13 cellular contexts compared by ENCODE assay signal in the genomic region with DNA sequence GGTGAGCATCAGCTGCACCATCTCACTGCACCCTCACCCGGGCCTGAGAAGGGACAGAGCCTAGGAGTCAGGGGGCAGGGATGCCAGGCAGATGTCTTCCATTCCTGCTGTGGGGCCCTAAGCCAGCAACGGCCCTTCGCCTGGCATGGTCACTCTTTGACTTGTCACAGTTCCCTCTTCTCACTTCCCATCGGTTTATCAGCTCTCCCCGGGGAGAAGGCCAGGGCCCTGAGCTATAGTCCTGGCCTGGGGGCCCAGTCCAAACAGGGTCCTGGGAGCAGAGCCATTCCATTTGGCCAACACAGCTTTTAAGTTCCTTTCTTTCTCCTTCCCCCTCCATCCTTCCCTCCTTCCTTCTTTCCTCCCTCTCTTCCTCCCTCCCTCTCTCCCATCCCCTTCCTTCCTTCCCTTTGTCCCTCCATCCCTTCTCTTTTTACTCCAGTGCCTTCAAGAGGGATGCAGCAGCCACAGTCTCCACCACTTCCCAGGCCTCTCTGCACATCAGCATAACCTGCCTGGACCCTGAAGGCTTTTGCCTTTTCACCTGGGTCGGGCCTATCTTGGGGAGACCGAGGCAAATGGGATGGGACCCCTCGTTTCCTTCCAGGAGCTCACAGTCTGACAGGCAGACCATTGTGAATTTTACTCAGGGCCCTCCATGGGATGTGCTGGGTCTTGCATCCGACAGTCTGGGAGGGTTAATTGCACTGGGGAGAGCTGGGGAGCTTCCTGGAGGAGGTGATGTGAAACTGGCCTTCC. TPM values are rescaled to one million over a fixed set of nuclear protein-coding genes. Genes with fewer than 3 reads are reported as not detected.
DNase-seq lines count a peak whose midpoint lies in the region; TF ChIP-seq lines count a peak whose summit lies in the region.
"Had no signal": no experiment of that assay in that cellular context is flagged by ENCODE, and none has a peak within 500 bp of the region (broad histone marks: within the 10 kb centered on the region; RNA-seq: fewer than 3 reads in every experiment).

No MANE protein-coding gene starts in this region.

- H3K79me2 ChIP-seq in Loucy (ENCODE audit: insufficient read depth, low read length): peaks cover 14% of the 10 kb centered on the region; the same call in 1 of the 2 replicates

- peaks cover 46% of the 10 kb centered on the region for H3K36me3 Mint-ChIP-seq in chondrocyte (ENCODE audit: low read depth)
- H3K36me3 Mint-ChIP-seq: stimulated activated memory B cell treated with anti-CD40 and anti-IgM and Interleukin-4, amounts not matched to agents 10 μg/mL and 1 μg/mL and 100 μg/mL, for 72 hours had no signal

- no peak for TF ChIP-seq EP300 in tibial nerve (IDR thresholded peaks at IDR 0.05)

- 33 to 38% methylated on average over 9 of the region's 9 CpGs for WGBS in tibial nerve, 2 donors

- H3K27me3 ChIP-seq in Loucy (ENCODE audit: insufficient read depth, low read length, poor library complexity, severe bottlenecking) (peaks cover 7% of the 10 kb centered on the region), muscle layer of colon (ENCODE audit: control insufficient read depth in 1 of 2, insufficient read depth in 2 of 2, low read length in 2 of 2) (no peaks in the 10 kb centered on the region), tibial nerve (no peaks in the 10 kb centered on the region)

- H3K27ac ChIP-seq in muscle layer of colon (ENCODE audit: low read depth, low read length) (peak overlapping the region; percentile 95), tibial nerve (peak overlapping the region; percentile 2 to 90 (median 74))

- H3K4me2 ChIP-seq in Loucy (ENCODE audit: low read depth, low read length, poor library complexity, severe bottlenecking): peak overlapping the region; percentile 27

- H3K9me2 ChIP-seq in Loucy (replicated peaks; ENCODE audit: low read depth, low read length): no peaks in the 10 kb centered on the region

- H3K4me3 ChIP-seq in Loucy (ENCODE audit: low read length, poor library complexity, severe bottlenecking): no peak overlapping the region
- H3K4me3 ChIP-seq in muscle layer of colon (ENCODE audit: low read depth in 1 of 2, low read length in 2 of 2): peak overlapping the region in 1 of 2 donors; percentile 66
- peak overlapping the region in 2 of 4 donors; percentile 18 to 49 for H3K4me3 ChIP-seq in tibial nerve

- H3K9me3 ChIP-seq in Loucy (ENCODE audit: insufficient read depth, low read depth, low read length): no peaks in the 10 kb centered on the region
- no peaks in the 10 kb centered on the region for H3K9me3 ChIP-seq in muscle layer of colon (ENCODE audit: low read length)
- H3K9me3 ChIP-seq in tibial nerve: no peaks in the 10 kb centered on the region

- H3K27ac Mint-ChIP-seq in chondrocyte (ENCODE audit: unreplicated experiment): peak overlapping the region; percentile 95
- H3K27ac Mint-ChIP-seq: stimulated activated memory B cell treated with anti-CD40 and anti-IgM and Interleukin-4, amounts not matched to agents 10 μg/mL and 1 μg/mL and 100 μg/mL, for 72 hours had no signal

- DNase-seq in chondrocyte (ENCODE audit: low spot score) (no peak), tibial nerve (ENCODE audit: low spot score in 2 of 2) (no peak), NCI-H446 (lab: John Stamatoyannopoulos, UW) (no peak), AG08395 (ENCODE audit: low spot score) (no peak)
- no peak for DNase-seq in effector CD8-positive, alpha-beta T cell (lab: John Stamatoyannopoulos, UW)
- DNase-seq: activated CD8-positive, alpha-beta memory T cell treated with anti-CD3 and anti-CD28 coated beads, Interleukin-2, amount 50 U/mL, for 48 hours; DMS153; NCI-H524; stimulated activated CD4-positive, alpha-beta T cell treated with anti-CD3 and anti-CD28 coated beads, Interleukin-1b, Interleukin-23, amount 100 ng/mL, for 48 hours had no signal

- no peaks in the 10 kb centered on the region for H3F3A ChIP-seq in Loucy (ENCODE audit: low read depth)

- H3K9me3 Mint-ChIP-seq in chondrocyte (ENCODE audit: low read depth): no peaks in the 10 kb centered on the region
- H3K9me3 Mint-ChIP-seq: neural crest cell; stimulated activated memory B cell treated with anti-CD40 and anti-IgM and Interleukin-4, amounts not matched to agents 10 μg/mL and 1 μg/mL and 100 μg/mL, for 72 hours had no signal

- H3K4me3 Mint-ChIP-seq in chondrocyte (ENCODE audit: unreplicated experiment): peak overlapping the region; percentile 86
- H3K4me3 Mint-ChIP-seq: stimulated activated memory B cell treated with anti-CD40 and anti-IgM and Interleukin-4, amounts not matched to agents 10 μg/mL and 1 μg/mL and 100 μg/mL, for 72 hours had no signal

- H3K9ac ChIP-seq in Loucy (ENCODE audit: low read depth, low read length, poor library complexity, severe bottlenecking): no peak overlapping the region
- H3K9ac ChIP-seq in muscle layer of colon (ENCODE audit: low read length): peak overlapping the region; percentile 34

- H3K27me3 Mint-ChIP-seq in chondrocyte (ENCODE audit: low read depth): no peaks in the 10 kb centered on the region

- no peak for TF ChIP-seq CTCF in Loucy (conservative IDR thresholded peaks at IDR 0.05; ENCODE audit: low read length)
- no peak for TF ChIP-seq CTCF in chondrocyte (IDR thresholded peaks at IDR 0.05)
- TF ChIP-seq CTCF in tibial nerve (IDR thresholded peaks at IDR 0.05): no peak

- H3K4me1 Mint-ChIP-seq in chondrocyte (ENCODE audit: low read depth): peaks cover 61% of the 10 kb centered on the region
- H3K4me1 Mint-ChIP-seq: stimulated activated memory B cell treated with anti-CD40 and anti-IgM and Interleukin-4, amounts not matched to agents 10 μg/mL and 1 μg/mL and 100 μg/mL, for 72 hours had no signal

- H3K4me1 ChIP-seq in Loucy (ENCODE audit: insufficient read depth, low read length, poor library complexity, severe bottlenecking): peaks cover 20% of the 10 kb centered on the region
- peaks cover 54% of the 10 kb centered on the region for H3K4me1 ChIP-seq in muscle layer of colon (ENCODE audit: insufficient read depth, low read length)
- peaks cover 0 to 88% (median 42%) of the 10 kb centered on the region in 4 donors for H3K4me1 ChIP-seq in tibial nerve

- TF ChIP-seq POLR2A in tibial nerve (IDR thresholded peaks at IDR 0.05): no peak

- H3K36me3 ChIP-seq in Loucy (ENCODE audit: insufficient read depth, low read length): no peaks in the 10 kb centered on the region
- peaks cover 4% of the 10 kb centered on the region for H3K36me3 ChIP-seq in muscle layer of colon (ENCODE audit: insufficient read depth, low read length)
- peaks cover 0 to 13% (median 0%) of the 10 kb centered on the region in 3 donors for H3K36me3 ChIP-seq in tibial nerve

- H4K20me1 ChIP-seq in Loucy (ENCODE audit: insufficient read depth, low read length, poor library complexity, severe bottlenecking): no peaks in the 10 kb centered on the region

- H2AFZ ChIP-seq in Loucy (ENCODE audit: low read length): no peak overlapping the region

RNA-seq across cellular contexts. Expression of a gene that starts 4.2 kb away (rescaled TPM):
- total RNA-seq in chondrocyte (2,235 to 2,410 TPM (median 2,315 TPM) in 3 replicates), tibial nerve (10 to 100 TPM; 51.9 to 78.3 (median 62.4) TPM)

Comparison
In these comparisons a context has a peak if more than half of its experiments do, and no peak if none do; other contexts are left out.
1. RNA of a gene that starts 4.2 kb away (total RNA-seq): 2,235 to 2,410 TPM in chondrocyte; 51.9 to 78.3 TPM in tibial nerve; every median in the first group is over 10 times any median in the second.